ENCODE assay signal across 17 cellular contexts in genomic region chr3:16182612-16183011, GRCh38. TPM values are rescaled to one million over a fixed set of nuclear protein-coding genes. Genes with fewer than 3 reads are reported as not detected.
DNase-seq lines count a peak whose midpoint lies in the region; ATAC-seq and TF ChIP-seq lines count a peak whose summit lies in the region.
"Had no signal": no experiment of that assay in that cellular context is flagged by ENCODE, and none has a peak within 500 bp of the region (broad histone marks: within the 10 kb centered on the region; RNA-seq: fewer than 3 reads in every experiment).

No MANE protein-coding gene starts in this region.

- H3K4me1 ChIP-seq in esophagus muscularis mucosa (peaks cover 8 to 57% (median 22%) of the 10 kb centered on the region in 4 donors), gastrocnemius medialis (peaks cover 0 to 18% of the 10 kb centered on the region in 2 donors)
- H3K4me1 ChIP-seq: Caco-2, HAP-1 had no signal

- intact Hi-C loops in cardiac septum (cut with DNase I) (no loop called here), Right ventricle myocardium inferior (cut with DNase I) (no loop called here), esophagus muscularis mucosa (cut with DNase I) (no loop called here), gastrocnemius medialis (cut with DNase I; ENCODE audit: low total_unique reads) (no loop called here)

- no peak for ATAC-seq in Right ventricle myocardium inferior
- ATAC-seq in gastrocnemius medialis, result no peak
- ATAC-seq in HG03378 (IDR thresholded peaks at IDR 0.05; ENCODE audit: unreplicated experiment), result no peak

- no peaks in the 10 kb centered on the region for H3K36me3 Mint-ChIP-seq in mesothelial cell of epicardium
- H3K36me3 Mint-ChIP-seq: CD8-positive, alpha-beta memory T cell had no signal

- DNase-seq in cardiac septum (ENCODE audit: low spot score) (peak; percentile 62), Right ventricle myocardium inferior (ENCODE audit: missing footprints) (no peak), esophagus muscularis mucosa (ENCODE audit: extremely low spot score) (no peak), gastrocnemius medialis (no peak), mesothelial cell of epicardium (ENCODE audit: low spot score in 2 of 2, unreplicated experiment in 2 of 2) (no peak), globus pallidus (ENCODE audit: low spot score) (no peak)
- DNase-seq: AML-193; Caco-2; CD8-positive, alpha-beta memory T cell; DND-41; GDM1 had no signal

- no peak overlapping the region for H3K4me3 Mint-ChIP-seq in mesothelial cell of epicardium
- H3K4me3 Mint-ChIP-seq: CD8-positive, alpha-beta memory T cell had no signal

- in situ Hi-C loops in gastrocnemius medialis (cut with MboI; ENCODE audit: low sequenced_read_pairs in 4 of 4), result loop anchor here in 1 of 4 donors (25.0 kb wide), 1 partner anchor 370 kb away; no protein-coding TSS in a partner anchor

- H3K4me1 Mint-ChIP-seq in mesothelial cell of epicardium, result no peaks in the 10 kb centered on the region

- peaks cover 20% of the 10 kb centered on the region for H3K27me3 Mint-ChIP-seq in mesothelial cell of epicardium (ENCODE audit: low read depth)

- H3K27ac Mint-ChIP-seq in mesothelial cell of epicardium, result no peak overlapping the region
- H3K27ac Mint-ChIP-seq: CD8-positive, alpha-beta memory T cell had no signal

- H3K9me3 Mint-ChIP-seq in mesothelial cell of epicardium, result no peaks in the 10 kb centered on the region
- H3K9me3 Mint-ChIP-seq: CD8-positive, alpha-beta memory T cell had no signal

- TF ChIP-seq POLR2A in esophagus muscularis mucosa (IDR thresholded peaks at IDR 0.05; ENCODE audit: low read depth), result no peak
- TF ChIP-seq POLR2A in gastrocnemius medialis (IDR thresholded peaks at IDR 0.05), result no peak

- TF ChIP-seq CTCF in esophagus muscularis mucosa (IDR thresholded peaks at IDR 0.05) (no peak), gastrocnemius medialis (IDR thresholded peaks at IDR 0.05 in 4 of 5, conservative IDR thresholded peaks at IDR 0.05 in 1 of 5) (no peak), mesothelial cell of epicardium (IDR thresholded peaks at IDR 0.05; ENCODE audit: unreplicated experiment) (no peak)

- 93% methylated on average over 5 of the region's 5 CpGs for WGBS in esophagus muscularis mucosa

- TF ChIP-seq EP300 in esophagus muscularis mucosa (IDR thresholded peaks at IDR 0.05), result no peak

- H3K27me3 ChIP-seq in esophagus muscularis mucosa, result no peaks in the 10 kb centered on the region
- peaks cover 0 to 4% (median 0%) of the 10 kb centered on the region in 3 donors for H3K27me3 ChIP-seq in gastrocnemius medialis
- H3K27me3 ChIP-seq: BLaER1 had no signal

- H3K4me3 ChIP-seq in esophagus muscularis mucosa (peak overlapping the region in 1 of 4 donors; percentile 27), gastrocnemius medialis (peak overlapping the region in 1 of 4 donors; percentile 15)
- H3K4me3 ChIP-seq: BLaER1, HAP-1 had no signal

- H3K36me3 ChIP-seq in esophagus muscularis mucosa (peaks cover 0 to 51% (median 4%) of the 10 kb centered on the region in 4 donors), gastrocnemius medialis (peaks cover 0 to 11% of the 10 kb centered on the region in 2 donors)
- H3K36me3 ChIP-seq: BLaER1, HAP-1 had no signal

- H3K27ac ChIP-seq in esophagus muscularis mucosa (replicated peaks in 1 of 4) (peak overlapping the region in 3 of 4 donors; percentile 7 to 59 (median 44)), gastrocnemius medialis (peak overlapping the region; percentile 34 to 56 (median 47))
- H3K27ac ChIP-seq: 22Rv1, BLaER1 had no signal

- H3K9me3 ChIP-seq in esophagus muscularis mucosa (no peaks in the 10 kb centered on the region), gastrocnemius medialis (no peaks in the 10 kb centered on the region)
- H3K9me3 ChIP-seq: BLaER1, Caco-2, HAP-1 had no signal

RNA-seq across cellular contexts. Expression of gene GALNT15, which starts 8.1 kb away (rescaled TPM):
- total RNA-seq in cardiac septum, result 1.3 TPM
- total RNA-seq in Right ventricle myocardium inferior, result 5.8 TPM
- total RNA-seq in esophagus muscularis mucosa, result 100 to 1,000 TPM in 3 of 4 donors, 10 to 100 TPM in 1; 76.0 to 320 (median 135) TPM
- 10 to 100 TPM; 57.6 to 94.0 (median 79.6) TPM for total RNA-seq in gastrocnemius medialis
- total RNA-seq in mesothelial cell of epicardium, result 0.07 to 0.13 TPM (median 0.11 TPM) in 3 replicates
- total RNA-seq: A673; Caco-2; CD8-positive, alpha-beta memory T cell; H1 had no signal
